In genomic region chr16:67394271-67395104, GRCh38 we compare ENCODE assay signal across 9 cellular contexts. TPM values are rescaled to one million over a fixed set of nuclear protein-coding genes. Genes with fewer than 3 reads are reported as not detected.
DNase-seq lines count a peak whose midpoint lies in the region; ATAC-seq and TF ChIP-seq lines count a peak whose summit lies in the region.
"Had no signal": no experiment of that assay in that cellular context is flagged by ENCODE, and none has a peak within 500 bp of the region (broad histone marks: within the 10 kb centered on the region; RNA-seq: fewer than 3 reads in every experiment).

No MANE protein-coding gene starts in this region.

- H3K36me3 Mint-ChIP-seq in CD8-positive, alpha-beta T cell = no peaks in the 10 kb centered on the region
- H3K36me3 Mint-ChIP-seq in glutamatergic neuron (ENCODE audit: unreplicated experiment) = no peaks in the 10 kb centered on the region

- peaks cover 15% of the 10 kb centered on the region for H3K4me1 ChIP-seq in CD8-positive, alpha-beta T cell (ENCODE audit: insufficient read depth, low read length)
- H3K4me1 ChIP-seq in trophoblast cell (ENCODE audit: control insufficient read depth in 1 of 2, insufficient read depth in 2 of 2, low read length in 2 of 2) = peaks cover 17 to 19% of the 10 kb centered on the region in 2 experiments

- no peak overlapping the region for H3K4ac ChIP-seq in trophoblast cell (ENCODE audit: low read depth, low read length)

- no CpG with 5 or more reads among the region's 84 CpGs for WGBS in trophoblast cell (ENCODE audit: extremely low coverage, insufficient coverage, insufficient read length)

- no peak overlapping the region for H4K8ac ChIP-seq in trophoblast cell (ENCODE audit: low read depth, low read length)

- TF ChIP-seq CTCF in CD8-positive, alpha-beta T cell (IDR thresholded peaks at IDR 0.05) = no peak
- TF ChIP-seq CTCF in glutamatergic neuron (IDR thresholded peaks at IDR 0.05; ENCODE audit: partially characterized antibody, unreplicated experiment) = no peak

- POLR2A ChIA-PET in CD8-positive, alpha-beta T cell (lab: Charles Lee) = no interaction called here

- no peak overlapping the region for H3K27ac ChIP-seq in CD8-positive, alpha-beta T cell (ENCODE audit: low read depth, low read length)
- H3K27ac ChIP-seq in trophoblast cell (ENCODE audit: low read depth, low read length) = no peak overlapping the region
- H3K27ac ChIP-seq: foreskin keratinocyte had no signal

- H3K36me3 ChIP-seq in CD8-positive, alpha-beta T cell (ENCODE audit: insufficient read depth, low read length) = no peaks in the 10 kb centered on the region
- H3K36me3 ChIP-seq in trophoblast cell (ENCODE audit: control insufficient read depth in 1 of 2, insufficient read depth in 2 of 2, low read length in 2 of 2) = no peaks in the 10 kb centered on the region

- H2AK5ac ChIP-seq in trophoblast cell (ENCODE audit: low read length) = no peak overlapping the region

- CTCF ChIA-PET in CD8-positive, alpha-beta T cell (lab: Charles Lee) = interaction anchor here (1.2 kb wide), 1 partner anchor 64 kb away, joined by 3 read pairs; no protein-coding TSS in a partner anchor

- H2BK120ac ChIP-seq in trophoblast cell (ENCODE audit: insufficient read depth, low read length, poor library complexity) = no peak overlapping the region

- DNase-seq in CD8-positive, alpha-beta T cell = no peak
- DNase-seq in NOMO-1 treated with DMSO at 0.1 percent for 48 hours (lab: John Stamatoyannopoulos, UW; ENCODE audit: unreplicated experiment) (peak; percentile 73), glutamatergic neuron (no peak), trophoblast cell (no peak), GF-D8 (lab: John Stamatoyannopoulos, UW) (no peak), HuH-7 (ENCODE audit: low spot score) (no peak), DMS 273 (lab: John Stamatoyannopoulos, UW; ENCODE audit: unreplicated experiment) (no peak)
- DNase-seq in activated CD4-positive, alpha-beta T cell treated with anti-CD3 and anti-CD28 coated beads for 4 hours = no peak
- DNase-seq: foreskin keratinocyte had no signal

- H2BK5ac ChIP-seq in trophoblast cell (ENCODE audit: low read depth, low read length, poor library complexity) = no peak overlapping the region

- no peak overlapping the region for H3K14ac ChIP-seq in trophoblast cell (ENCODE audit: low read length)

- H4K91ac ChIP-seq in trophoblast cell (ENCODE audit: low read depth, low read length) = no peak overlapping the region

- H2BK12ac ChIP-seq in trophoblast cell (ENCODE audit: low read length) = no peak overlapping the region

- H3K23ac ChIP-seq in trophoblast cell (ENCODE audit: low read length) = no peak overlapping the region

- peak overlapping the region; percentile 48 for H3K4me2 ChIP-seq in trophoblast cell (ENCODE audit: low read length)

- intact Hi-C loops in CD8-positive, alpha-beta T cell (cut with DNase I, micrococcal nuclease) = loop anchor here in 1 of 2 experiments (5.0 kb wide), 1 partner anchor 417 kb away; no protein-coding TSS in a partner anchor

- ATAC-seq in CD8-positive, alpha-beta T cell = no peak

- no peak overlapping the region for H3K18ac ChIP-seq in trophoblast cell (ENCODE audit: low read length)

- H3K9me3 Mint-ChIP-seq in CD8-positive, alpha-beta T cell = no peaks in the 10 kb centered on the region
- peaks cover 2% of the 10 kb centered on the region for H3K9me3 Mint-ChIP-seq in glutamatergic neuron (ENCODE audit: unreplicated experiment)

- no peak overlapping the region for H2AFZ ChIP-seq in trophoblast cell (ENCODE audit: insufficient read depth, low read length, poor library complexity)

- H3K27me3 ChIP-seq in CD8-positive, alpha-beta T cell (ENCODE audit: insufficient read depth, low read length) = peaks cover 23% of the 10 kb centered on the region
- H3K27me3 ChIP-seq in trophoblast cell (ENCODE audit: insufficient read depth, low read length) = peaks cover 33% of the 10 kb centered on the region

- no peak overlapping the region for H3K4me3 ChIP-seq in CD8-positive, alpha-beta T cell (ENCODE audit: low read depth, low read length)
- no peak overlapping the region for H3K4me3 ChIP-seq in trophoblast cell (ENCODE audit: low read depth, low read length)

- no peaks in the 10 kb centered on the region for H3K79me2 ChIP-seq in trophoblast cell (ENCODE audit: control insufficient read depth, insufficient read depth, low read length, poor library complexity)

- no peaks in the 10 kb centered on the region for H3K9me3 ChIP-seq in CD8-positive, alpha-beta T cell (ENCODE audit: low read length)
- no peaks in the 10 kb centered on the region for H3K9me3 ChIP-seq in trophoblast cell (ENCODE audit: insufficient read depth, low read depth, low read length)

- H3K27me3 Mint-ChIP-seq in CD8-positive, alpha-beta T cell (ENCODE audit: low read depth) = peaks cover 28% of the 10 kb centered on the region
- H3K27me3 Mint-ChIP-seq in glutamatergic neuron (ENCODE audit: unreplicated experiment) = peaks cover 15% of the 10 kb centered on the region

- H4K12ac ChIP-seq in trophoblast cell (ENCODE audit: low read depth, low read length) = no peak overlapping the region

- H3K4me3 Mint-ChIP-seq in CD8-positive, alpha-beta T cell = peak overlapping the region; percentile 60
- peak overlapping the region; percentile 52 for H3K4me3 Mint-ChIP-seq in glutamatergic neuron (ENCODE audit: unreplicated experiment)

- H3K9ac ChIP-seq in trophoblast cell (ENCODE audit: low read length) = no peak overlapping the region

- H3K4me1 Mint-ChIP-seq in CD8-positive, alpha-beta T cell (ENCODE audit: low read depth) = peaks cover 12% of the 10 kb centered on the region
- peaks cover 16% of the 10 kb centered on the region for H3K4me1 Mint-ChIP-seq in glutamatergic neuron (ENCODE audit: low read depth, unreplicated experiment)

- no peaks in the 10 kb centered on the region for H3K79me1 ChIP-seq in trophoblast cell (ENCODE audit: low read length)

- no peak overlapping the region for H3K27ac Mint-ChIP-seq in CD8-positive, alpha-beta T cell
- peak overlapping the region; percentile 28 for H3K27ac Mint-ChIP-seq in glutamatergic neuron (ENCODE audit: unreplicated experiment)

RNA-seq across cellular contexts. Expression of gene TPPP3, which starts 1.2 kb away (rescaled TPM):
- not detected for total RNA-seq in CD8-positive, alpha-beta T cell
- 21.7 TPM for total RNA-seq in glutamatergic neuron (ENCODE audit: unreplicated experiment)
- polyA plus RNA-seq in trophoblast cell (2013) = 2.7 TPM in 2 replicates

RNA-seq across cellular contexts. Expression of gene ZDHHC1, which starts 21.8 kb away (rescaled TPM):
- total RNA-seq in CD8-positive, alpha-beta T cell = not detected
- 4.6 TPM for total RNA-seq in glutamatergic neuron (ENCODE audit: unreplicated experiment)
- polyA plus RNA-seq in trophoblast cell (2013) = 1.7 TPM in 2 replicates

RNA-seq across cellular contexts. Expression of gene HSD11B2, which starts 36.4 kb away (rescaled TPM):
- not detected for total RNA-seq in CD8-positive, alpha-beta T cell
- 6.0 TPM for total RNA-seq in glutamatergic neuron (ENCODE audit: unreplicated experiment)
- polyA plus RNA-seq in trophoblast cell (2013) = 20.6 and 23.3 TPM in 2 replicates

Comparison
In these comparisons a context has a peak if more than half of its experiments do, and no peak if none do; other contexts are left out.
1. RNA of gene TPPP3, which starts 1.2 kb away (total RNA-seq): 21.7 TPM in glutamatergic neuron (single experiment); not detected in CD8-positive, alpha-beta T cell; every median in the first group is over 10 times any median in the second.